Comparison of ENCODE assay signal across 8 cellular contexts in the genomic region with DNA sequence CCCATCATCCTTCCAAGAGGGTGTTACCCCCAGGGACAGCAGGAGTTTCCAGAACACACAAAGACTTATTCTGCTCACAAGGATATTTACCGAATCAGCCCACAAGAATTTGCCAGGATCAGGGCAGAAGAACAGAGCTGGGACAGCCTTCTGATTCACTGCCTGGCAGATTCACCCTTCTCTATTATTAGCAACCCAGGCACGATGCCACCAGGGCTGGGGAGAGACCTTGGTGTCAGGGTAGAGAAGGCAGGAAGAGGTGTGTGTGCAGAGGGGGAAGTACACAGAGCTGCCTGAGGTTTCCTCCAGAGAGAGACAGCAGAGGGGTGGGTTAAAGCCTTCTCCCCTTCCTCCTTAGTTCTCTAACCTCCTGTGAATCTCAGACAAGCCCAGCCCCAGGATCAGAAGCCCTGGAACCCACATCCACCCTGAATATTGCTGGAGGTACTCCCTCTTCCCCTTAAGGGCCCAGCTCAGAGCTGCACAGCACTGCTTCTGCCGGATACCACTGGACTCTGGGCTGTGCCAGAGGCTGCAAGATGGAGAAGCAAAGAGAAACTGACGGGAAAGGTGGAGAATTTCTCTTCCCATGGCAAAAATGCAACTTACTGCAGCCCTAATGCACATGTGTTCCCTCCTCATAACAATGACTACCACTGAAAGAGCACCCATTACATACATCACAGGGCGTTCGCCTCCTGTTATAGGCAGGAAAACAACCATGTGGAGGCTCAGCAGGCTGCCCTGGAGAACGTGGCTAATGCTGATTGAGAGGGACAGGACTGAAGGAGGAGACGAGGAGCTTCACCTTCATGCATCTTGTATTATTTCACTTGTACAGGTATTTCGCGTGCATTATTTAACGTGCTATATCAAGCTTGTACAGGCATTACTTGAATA.
A peak's percentile ranks its signal among the peaks of the same experiment; 100 is the strongest.
DNase-seq lines count a peak whose midpoint lies in the region; ATAC-seq, FAIRE-seq and TF ChIP-seq lines count a peak whose summit lies in the region.

No MANE protein-coding gene starts in this region.

- H3K27ac ChIP-seq in GM12878 (ENCODE audit: control insufficient read depth, insufficient read depth) = peak overlapping the region; percentile 42; the same call in 1 of the 2 replicates

- no peak for TF ChIP-seq RAD21 in GM12878 (IDR thresholded peaks at IDR 0.05; ENCODE audit: insufficient read depth, low read depth, low read length)

- H4K20me1 ChIP-seq in GM12878 (ENCODE audit: control insufficient read depth, insufficient read depth) = 0 out of 2 replicates have a peak, but pooled peaks cover 2% of the 10 kb centered on the region

- peaks cover 32% of the 10 kb centered on the region for H3K79me2 ChIP-seq in GM12878 (ENCODE audit: control insufficient read depth, insufficient read depth, low read length)

- H3K4me3 ChIP-seq in GM12878 = peak overlapping the region; percentile 25; the same call in 1 of the 2 replicates

- H3K36me3 ChIP-seq in GM12878 (ENCODE audit: control insufficient read depth in 2 of 2, insufficient read depth in 2 of 2, low read length in 1 of 2) = peaks cover 2 to 3% of the 10 kb centered on the region in 2 experiments; a peak in 3 of 4 replicates

- WGBS in GM12878 (ENCODE audit: insufficient coverage, insufficient replicate concordance, low lambda C conversion rate, missing lambda C conversion rate) = 57% methylated on average over 11 of the region's 11 CpGs

- POLR2A ChIA-PET in GM12878 (lab: Charles Lee) = interaction anchor here (0.5 to 4.1 kb wide), 8 partner anchors 11 to 1059 kb away, joined by 3 to 21 read pairs (median 4); no protein-coding TSS in a partner anchor

- no peak for TF ChIP-seq EP300 in GM12878 (IDR thresholded peaks at IDR 0.05; ENCODE audit: borderline replicate concordance in 1 of 2, control insufficient read depth in 1 of 2, low read depth in 2 of 2, low read length in 2 of 2)

- RAD21 ChIA-PET in GM12878 (lab: Charles Lee; ENCODE audit: unreplicated experiment) = interaction anchor here (0.8 to 4.7 kb wide), 17 partner anchors 10 to 149 kb away, joined by 3 to 30 read pairs (median 5); a partner anchor contains a TSS

- H3K4me1 ChIP-seq in GM12878 (ENCODE audit: control insufficient read depth, insufficient read depth, low read length) = peaks cover 65% of the 10 kb centered on the region

- no peaks in the 10 kb centered on the region for H3K27me3 ChIP-seq in GM12878 (replicated peaks in 1 of 2; ENCODE audit: control insufficient read depth in 2 of 2, insufficient read depth in 2 of 2, low read length in 1 of 2)

- ATAC-seq in HG03175 (IDR thresholded peaks at IDR 0.05; ENCODE audit: unreplicated experiment) = peak; percentile 22
- peak; percentile 78 for ATAC-seq in GM12878

- no peak overlapping the region; the same call in 1 of the 2 replicates for H3K9ac ChIP-seq in GM12878 (ENCODE audit: control insufficient read depth, insufficient read depth, low read length)

- H2AFZ ChIP-seq in GM12878 (ENCODE audit: control insufficient read depth, low read depth, low read length) = no peak overlapping the region

- TF ChIP-seq CTCF in GM12878 (IDR thresholded peaks at IDR 0.05 in 2 of 3, conservative IDR thresholded peaks at IDR 0.05 in 1 of 3; ENCODE audit: control insufficient read depth in 2 of 3, extremely low read depth in 1 of 3, insufficient read depth in 1 of 3, low read depth in 3 of 3, low read length in 3 of 3) = 0 out of 6 replicates have a peak, but pooled peaks of 2 of the 3 experiments have one; percentile 2 to 12

- BruUV-seq in GM12878 (replicated peaks; lab: Mats Ljungman, UMichigan) = no TSS peak

- SMC1A ChIA-PET in GM12878 (lab: Charles Lee; ENCODE audit: uncharacterized antibody, unreplicated experiment) = interaction anchor here (0.6 to 8.6 kb wide), 21 partner anchors 10 to 205 kb away, joined by 3 to 67 read pairs (median 5); no protein-coding TSS in a partner anchor

- peak; percentile 63 for DNase-seq in ELR (ENCODE audit: low read depth)
- peak; percentile 51 to 73 (median 70) for DNase-seq in T-helper 1 cell
- no peak for DNase-seq in GM12878 (ENCODE audit: low read depth, low spot score)
- peak; percentile 67 for DNase-seq in iris pigment epithelial cell (ENCODE audit: low read depth)
- DNase-seq in stimulated activated CD4-positive, alpha-beta T cell treated with anti-CD3 and anti-CD28 coated beads, Interleukin-2, amount 100 ng/mL, for 4 hours (ENCODE audit: low read depth) = peak; percentile 61
- DNase-seq in NCI-H2227 treated with DMSO at 0.1 percent for 48 hours (lab: John Stamatoyannopoulos, UW) = no peak
- DNase-seq in NCI-H82 treated with DMSO at 0.1 percent for 48 hours (lab: John Stamatoyannopoulos, UW; ENCODE audit: unreplicated experiment) = no peak

- H3K9me3 ChIP-seq in GM12878 (replicated peaks; ENCODE audit: control insufficient read depth, insufficient read depth, low read length) = no peaks in the 10 kb centered on the region

- H3K4me2 ChIP-seq in GM12878 (ENCODE audit: control insufficient read depth, insufficient read depth) = peak overlapping the region; percentile 92

- in situ Hi-C loops in GM12878 (cut with MboI) = no loop called here

- CTCF ChIA-PET in GM12878 (lab: Yijun Ruan, JAX) = interaction anchor here (0.7 to 4.2 kb wide), 16 partner anchors 8 to 149 kb away, joined by 3 to 19 read pairs (median 3); no protein-coding TSS in a partner anchor

- TF ChIP-seq POLR2A in GM12878 (IDR thresholded peaks at IDR 0.05; ENCODE audit: low read depth, low read length) = no peak

- FAIRE-seq in GM12878 (lab: Jason Lieb, UNC) = no peak

- intact Hi-C loops in GM12878 (cut with micrococcal nuclease; ENCODE audit: unreplicated experiment) = no loop called here

TF ChIP-seq in GM12878, 131 proteins besides CTCF, POLR2A, EP300 and RAD21:
- TF ChIP-seq BHLHE40 (IDR thresholded peaks at IDR 0.05; ENCODE audit: borderline replicate concordance in 1 of 2, low read depth in 2 of 2, low read length in 1 of 2) = peak in 1 of 2 experiments; percentile 7; a peak in 1 of 4 replicates
- peak; percentile 69 for TF ChIP-seq EED (IDR thresholded peaks at IDR 0.05; ENCODE audit: low read depth)
- TF ChIP-seq ETV6 (conservative IDR thresholded peaks at IDR 0.05 in 1 of 2, IDR thresholded peaks at IDR 0.05 in 1 of 2; ENCODE audit: borderline replicate concordance in 1 of 2, low read depth in 1 of 2) = peak in 1 of 2 experiments; percentile 53; a peak in 1 of 4 replicates
- 0 out of 2 replicates have a peak, but pooled peaks have one; percentile 6 for TF ChIP-seq SPI1 (IDR thresholded peaks at IDR 0.05; ENCODE audit: borderline replicate concordance, insufficient read depth, low read depth, low read length)
- TF ChIP-seq NR2C1 (IDR thresholded peaks at IDR 0.05) = no peak
- peak; percentile 49 for TF ChIP-seq RUNX3 (IDR thresholded peaks at IDR 0.05; ENCODE audit: low read length)

Comparison
In these comparisons a context has a peak if more than half of its experiments do, and no peak if none do; other contexts are left out.
1. DNase-seq: peak in ELR (single experiment), T-helper 1 cell (5 of 5), iris pigment epithelial cell (single experiment) and stimulated activated CD4-positive, alpha-beta T cell treated with anti-CD3 and anti-CD28 coated beads, Interleukin-2, amount 100 ng/mL, for 4 hours (single experiment); none in GM12878 (single experiment), NCI-H2227 treated with DMSO at 0.1 percent for 48 hours (single experiment) and NCI-H82 treated with DMSO at 0.1 percent for 48 hours (single experiment).